Comparison of ENCODE assay signal across 1 cellular context in the genomic region with DNA sequence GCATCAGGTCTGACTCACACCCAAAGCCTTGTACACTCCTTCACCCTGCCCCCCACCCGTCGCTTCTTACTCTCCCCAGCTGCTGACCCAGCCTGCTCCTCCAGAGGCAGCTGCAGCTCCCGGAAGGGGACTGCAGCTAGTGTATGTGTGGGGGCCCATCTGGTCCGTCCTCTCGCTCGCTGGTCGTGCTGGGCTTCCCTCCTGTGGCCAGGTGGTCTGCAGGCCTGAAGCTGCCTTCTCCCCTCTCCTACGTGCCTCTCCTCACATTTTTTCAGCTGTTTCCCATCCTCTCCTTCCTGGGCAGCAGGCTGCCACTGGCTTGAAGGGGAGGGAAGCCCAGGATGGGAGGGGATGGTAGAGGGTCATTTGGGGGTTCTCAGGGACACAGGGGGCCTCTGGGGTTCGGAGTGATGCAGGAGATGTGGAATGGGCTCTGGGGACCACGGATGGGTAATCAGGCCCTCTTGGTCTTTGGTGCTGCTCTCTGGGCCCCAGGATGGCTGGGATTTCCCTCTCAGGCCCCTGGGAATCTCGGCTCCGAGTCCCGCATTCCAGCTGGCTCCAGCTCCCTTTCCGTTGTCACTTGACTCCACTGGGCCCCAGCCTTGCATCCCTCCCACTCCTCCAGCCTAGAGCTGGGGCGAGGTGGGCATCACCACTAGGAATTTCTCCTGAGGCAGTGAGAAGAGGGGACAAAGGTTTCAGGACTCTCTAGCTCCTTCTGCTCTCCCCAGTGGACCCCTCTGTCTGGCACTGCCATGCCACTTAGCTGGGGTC.
TF ChIP-seq lines count a peak whose summit lies in the region.

No MANE protein-coding gene starts in this region.

TF ChIP-seq in WTC11, 78 proteins besides CTCF, POLR2A, EP300 and RAD21:
- TF ChIP-seq, protein P1, sequence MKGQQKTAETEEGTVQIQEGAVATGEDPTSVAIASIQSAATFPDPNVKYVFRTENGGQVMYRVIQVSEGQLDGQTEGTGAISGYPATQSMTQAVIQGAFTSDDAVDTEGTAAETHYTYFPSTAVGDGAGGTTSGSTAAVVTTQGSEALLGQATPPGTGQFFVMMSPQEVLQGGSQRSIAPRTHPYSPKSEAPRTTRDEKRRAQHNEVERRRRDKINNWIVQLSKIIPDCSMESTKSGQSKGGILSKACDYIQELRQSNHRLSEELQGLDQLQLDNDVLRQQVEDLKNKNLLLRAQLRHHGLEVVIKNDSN (CRISPR knock-in tag; IDR thresholded peaks at IDR 0.05): no peak
- TF ChIP-seq FOXP1 (CRISPR knock-in tag; IDR thresholded peaks at IDR 0.05; ENCODE audit: borderline replicate concordance) (peak; percentile 59; the same call in 1 of the 2 replicates), MXD4 (CRISPR knock-in tag; IDR thresholded peaks at IDR 0.05; ENCODE audit: borderline replicate concordance) (no peak), TEAD1 (CRISPR knock-in tag; IDR thresholded peaks at IDR 0.05) (0 out of 2 replicates have a peak, but pooled peaks have one; percentile 37), ZNF425 (CRISPR knock-in tag; conservative IDR thresholded peaks at IDR 0.05) (no peak)
- TF ChIP-seq, protein P2, sequence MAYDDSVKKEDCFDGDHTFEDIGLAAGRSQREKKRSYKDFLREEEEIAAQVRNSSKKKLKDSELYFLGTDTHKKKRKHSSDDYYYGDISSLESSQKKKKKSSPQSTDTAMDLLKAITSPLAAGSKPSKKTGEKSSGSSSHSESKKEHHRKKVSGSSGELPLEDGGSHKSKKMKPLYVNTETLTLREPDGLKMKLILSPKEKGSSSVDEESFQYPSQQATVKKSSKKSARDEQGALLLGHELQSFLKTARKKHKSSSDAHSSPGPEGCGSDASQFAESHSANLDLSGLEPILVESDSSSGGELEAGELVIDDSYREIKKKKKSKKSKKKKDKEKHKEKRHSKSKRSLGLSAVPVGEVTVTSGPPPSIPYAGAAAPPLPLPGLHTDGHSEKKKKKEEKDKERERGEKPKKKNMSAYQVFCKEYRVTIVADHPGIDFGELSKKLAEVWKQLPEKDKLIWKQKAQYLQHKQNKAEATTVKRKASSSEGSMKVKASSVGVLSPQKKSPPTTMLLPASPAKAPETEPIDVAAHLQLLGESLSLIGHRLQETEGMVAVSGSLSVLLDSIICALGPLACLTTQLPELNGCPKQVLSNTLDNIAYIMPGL (CRISPR knock-in tag; IDR thresholded peaks at IDR 0.05): 0 out of 2 replicates have a peak, but pooled peaks have one; percentile 20
- TF ChIP-seq, protein P3, sequence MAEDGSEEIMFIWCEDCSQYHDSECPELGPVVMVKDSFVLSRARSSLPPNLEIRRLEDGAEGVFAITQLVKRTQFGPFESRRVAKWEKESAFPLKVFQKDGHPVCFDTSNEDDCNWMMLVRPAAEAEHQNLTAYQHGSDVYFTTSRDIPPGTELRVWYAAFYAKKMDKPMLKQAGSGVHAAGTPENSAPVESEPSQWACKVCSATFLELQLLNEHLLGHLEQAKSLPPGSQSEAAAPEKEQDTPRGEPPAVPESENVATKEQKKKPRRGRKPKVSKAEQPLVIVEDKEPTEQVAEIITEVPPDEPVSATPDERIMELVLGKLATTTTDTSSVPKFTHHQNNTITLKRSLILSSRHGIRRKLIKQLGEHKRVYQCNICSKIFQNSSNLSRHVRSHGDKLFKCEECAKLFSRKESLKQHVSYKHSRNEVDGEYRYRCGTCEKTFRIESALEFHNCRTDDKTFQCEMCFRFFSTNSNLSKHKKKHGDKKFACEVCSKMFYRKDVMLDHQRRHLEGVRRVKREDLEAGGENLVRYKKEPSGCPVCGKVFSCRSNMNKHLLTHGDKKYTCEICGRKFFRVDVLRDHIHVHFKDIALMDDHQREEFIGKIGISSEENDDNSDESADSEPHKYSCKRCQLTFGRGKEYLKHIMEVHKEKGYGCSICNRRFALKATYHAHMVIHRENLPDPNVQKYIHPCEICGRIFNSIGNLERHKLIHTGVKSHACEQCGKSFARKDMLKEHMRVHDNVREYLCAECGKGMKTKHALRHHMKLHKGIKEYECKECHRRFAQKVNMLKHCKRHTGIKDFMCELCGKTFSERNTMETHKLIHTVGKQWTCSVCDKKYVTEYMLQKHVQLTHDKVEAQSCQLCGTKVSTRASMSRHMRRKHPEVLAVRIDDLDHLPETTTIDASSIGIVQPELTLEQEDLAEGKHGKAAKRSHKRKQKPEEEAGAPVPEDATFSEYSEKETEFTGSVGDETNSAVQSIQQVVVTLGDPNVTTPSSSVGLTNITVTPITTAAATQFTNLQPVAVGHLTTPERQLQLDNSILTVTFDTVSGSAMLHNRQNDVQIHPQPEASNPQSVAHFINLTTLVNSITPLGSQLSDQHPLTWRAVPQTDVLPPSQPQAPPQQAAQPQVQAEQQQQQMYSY (CRISPR knock-in tag; IDR thresholded peaks at IDR 0.05): 0 out of 2 replicates have a peak, but pooled peaks have one; percentile 27
- TF ChIP-seq, protein P4, sequence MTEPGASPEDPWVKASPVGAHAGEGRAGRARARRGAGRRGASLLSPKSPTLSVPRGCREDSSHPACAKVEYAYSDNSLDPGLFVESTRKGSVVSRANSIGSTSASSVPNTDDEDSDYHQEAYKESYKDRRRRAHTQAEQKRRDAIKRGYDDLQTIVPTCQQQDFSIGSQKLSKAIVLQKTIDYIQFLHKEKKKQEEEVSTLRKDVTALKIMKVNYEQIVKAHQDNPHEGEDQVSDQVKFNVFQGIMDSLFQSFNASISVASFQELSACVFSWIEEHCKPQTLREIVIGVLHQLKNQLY (CRISPR knock-in tag; IDR thresholded peaks at IDR 0.05): no peak
TF ChIP-seq in WTC11: peak in this region for 4.
